35 cellular contexts compared by ENCODE assay signal in the genomic region with DNA sequence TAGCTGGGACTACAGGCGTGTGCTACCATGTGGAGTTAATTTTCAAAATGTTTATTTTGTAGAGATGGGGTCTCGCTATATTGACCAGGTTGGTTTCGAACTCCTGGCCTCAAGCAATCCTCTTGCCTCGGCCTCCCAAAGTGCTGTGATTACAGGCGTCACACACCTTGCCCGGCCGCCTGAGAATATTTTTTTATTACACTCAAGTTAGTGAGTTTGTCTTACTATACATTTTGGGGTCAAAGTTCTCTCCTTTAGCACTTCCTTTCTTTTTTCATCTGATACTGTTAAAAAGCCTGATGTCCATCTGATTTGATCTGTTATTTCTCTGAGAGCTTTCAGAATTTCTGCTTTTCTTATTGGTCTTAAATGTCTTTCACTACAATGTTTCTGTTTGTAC.
"Had no signal": no experiment of that assay in that cellular context is flagged by ENCODE, and none has a peak within 500 bp of the region (broad histone marks: within the 10 kb centered on the region; RNA-seq: fewer than 3 reads in every experiment).

No MANE protein-coding gene starts in this region.

- H3K9me3 ChIP-seq: ascending aorta, MG63 had no signal

- H3K4me3 ChIP-seq: ascending aorta, cardiac muscle cell, MG63 had no signal

- ATAC-seq: activated CD8-positive, alpha-beta T cell treated with anti-CD3 and anti-CD28 coated beads for 36 hours; activated T-cell treated with anti-CD3 and anti-CD28 coated beads, Interleukin-2, amount 50 U/mL, for 72 hours; PC-3; Right ventricle myocardium inferior; SK-N-SH treated with all-trans-retinoic acid at 6 μM for 48 hours; T-cell had no signal

- H3K9me3 Mint-ChIP-seq: activated CD8-positive, alpha-beta T cell treated with anti-CD3 and anti-CD28 coated beads for 36 hours; activated T-helper 2 cell treated with anti-CD3 and anti-CD28 coated beads, Interferon-gamma antibody, Interleukin-2, Interleukin-4, amounts not matched to agents 10 μg/mL and 5 μg/mL and 100 μg/mL, durations not matched to agents 14 hours and 24 hours and 36 hours; central memory CD8-positive, alpha-beta T cell; T-cell had no signal

- FAIRE-seq: RCC 7860 had no signal

- H3K4me3 Mint-ChIP-seq: activated B cell treated with CpG ODN at 0.5 μM for 24 hours; activated CD8-positive, alpha-beta T cell treated with anti-CD3 and anti-CD28 coated beads for 36 hours; activated naive CD8-positive, alpha-beta T cell treated with anti-CD3 and anti-CD28 coated beads for 36 hours; activated T-cell treated with anti-CD3 and anti-CD28 coated beads, Interleukin-2, amount 50 U/mL, for 72 hours; central memory CD8-positive, alpha-beta T cell; T-cell had no signal

- H3K27me3 Mint-ChIP-seq: activated B cell treated with CpG ODN at 0.5 μM for 24 hours; activated CD8-positive, alpha-beta T cell treated with anti-CD3 and anti-CD28 coated beads for 36 hours; activated naive CD8-positive, alpha-beta T cell treated with anti-CD3 and anti-CD28 coated beads for 36 hours; central memory CD8-positive, alpha-beta T cell; T-cell had no signal

- DNase-seq: activated B cell treated with CpG ODN at 0.5 μM for 24 hours; activated CD4-positive, alpha-beta T cell treated with anti-CD3 and anti-CD28 coated beads for 4 hours; activated CD4-positive, alpha-beta T cell treated with anti-CD3 and anti-CD28 coated beads, Interleukin-2, amount 50 U/mL, for 4 hours; activated CD4-positive, CD25-positive, alpha-beta regulatory T cell treated with anti-CD3 and anti-CD28 coated beads, Interleukin-2, amount 50 U/mL, for 72 hours; activated CD8-positive, alpha-beta T cell treated with anti-CD3 and anti-CD28 coated beads for 36 hours; activated gamma-delta T cell; activated naive CD4-positive, alpha-beta T cell treated with Interleukin-2 at 50 U/mL for 16 hours; activated naive CD8-positive, alpha-beta T cell treated with anti-CD3 and anti-CD28 coated beads for 36 hours; activated T-cell treated with anti-CD3 and anti-CD28 coated beads, Interleukin-2, amount 50 U/mL, for 1 hour; activated T-cell treated with anti-CD3 and anti-CD28 coated beads, Interleukin-2, amount 50 U/mL, for 72 hours; amygdala; Kasumi-1; KG1; MG63; NCI-H1048; NCI-H1105 treated with DMSO at 0.1 percent for 48 hours; NCI-H1436; NCI-H1694; NCI-H2029; NCI-H345; NCI-H524 treated with DMSO at 0.1 percent for 48 hours; PC-3; SIG-M5; T-cell; T-helper 2 cell; T-helper 9 cell had no signal

- H3K27ac ChIP-seq: ascending aorta, cardiac muscle cell, RWPE1, VCaP had no signal

- H3K27ac Mint-ChIP-seq: activated B cell treated with CpG ODN at 0.5 μM for 24 hours; activated CD8-positive, alpha-beta T cell treated with anti-CD3 and anti-CD28 coated beads for 36 hours; activated naive CD8-positive, alpha-beta T cell treated with anti-CD3 and anti-CD28 coated beads for 36 hours; activated T-helper 2 cell treated with anti-CD3 and anti-CD28 coated beads, Interferon-gamma antibody, Interleukin-2, Interleukin-4, amounts not matched to agents 10 μg/mL and 5 μg/mL and 100 μg/mL, durations not matched to agents 14 hours and 24 hours and 36 hours; T-cell had no signal

- H3K27me3 ChIP-seq: ascending aorta, cardiac muscle cell, MG63 had no signal

- H3K4me1 ChIP-seq: ascending aorta had no signal
